In genomic region chr12:27244680-27245005, GRCh38 we compare ENCODE assay signal across 8 cellular contexts.
DNase-seq lines count a peak whose midpoint lies in the region; ATAC-seq, FAIRE-seq and TF ChIP-seq lines count a peak whose summit lies in the region.

No MANE protein-coding gene starts in this region.

- FAIRE-seq in HTR-8/SVneo (lab: Jason Lieb, UNC), result no peak

- H3K4me1 ChIP-seq in RWPE2 (ENCODE audit: insufficient read depth, poor library complexity, severe bottlenecking) (peaks cover 11% of the 10 kb centered on the region), rectal smooth muscle tissue (ENCODE audit: control insufficient read depth, insufficient read depth, low read length) (peaks cover 8% of the 10 kb centered on the region)

- no peaks in the 10 kb centered on the region for H3K27me3 ChIP-seq in RWPE2 (ENCODE audit: insufficient read depth, poor library complexity, severe bottlenecking)
- H3K27me3 ChIP-seq in rectal smooth muscle tissue (ENCODE audit: control insufficient read depth, insufficient read depth, low read length), result no peaks in the 10 kb centered on the region

- DNase-seq in NCI-H2029 (lab: John Stamatoyannopoulos, UW), result peak; percentile 6
- no peak for DNase-seq in NCI-H2029 treated with DMSO at 0.1 percent for 48 hours (lab: John Stamatoyannopoulos, UW)
- DNase-seq in RWPE2 (ENCODE audit: low spot score), result no peak
- peak; percentile 49 for DNase-seq in fibroblast of gingiva (ENCODE audit: low read depth)
- no peak for DNase-seq in HTR-8/SVneo (ENCODE audit: insufficient read length, low spot score)
- DNase-seq in NCI-H187 (lab: John Stamatoyannopoulos, UW), result no peak

- H3K9ac ChIP-seq in rectal smooth muscle tissue (ENCODE audit: low read length), result peak overlapping the region; percentile 63

- ATAC-seq in RWPE2 (ENCODE audit: low read depth) (peak; percentile 32), GM21737 (IDR thresholded peaks at IDR 0.05; ENCODE audit: unreplicated experiment) (no peak)

- H3K36me3 ChIP-seq in RWPE2 (ENCODE audit: low read depth) (no peaks in the 10 kb centered on the region), rectal smooth muscle tissue (ENCODE audit: control insufficient read depth, insufficient read depth, low read length) (no peaks in the 10 kb centered on the region)

- H3K9me3 ChIP-seq in RWPE2 (ENCODE audit: severe bottlenecking), result no peaks in the 10 kb centered on the region

- H3K27ac ChIP-seq in RWPE2 (ENCODE audit: poor library complexity, severe bottlenecking) (peak overlapping the region; percentile 31), rectal smooth muscle tissue (ENCODE audit: low read depth, low read length) (peak overlapping the region; percentile 93)

- TF ChIP-seq CTCF in RWPE2 (IDR thresholded peaks at IDR 0.05; ENCODE audit: poor library complexity, severe bottlenecking), result no peak

- peak overlapping the region; percentile 50 for H3K4me3 ChIP-seq in RWPE2 (ENCODE audit: severe bottlenecking)
- H3K4me3 ChIP-seq in rectal smooth muscle tissue (ENCODE audit: low read length), result peak overlapping the region; percentile 83

Comparison
In these comparisons a context has a peak if more than half of its experiments do, and no peak if none do; other contexts are left out.
1. DNase-seq: peak in NCI-H2029 (single experiment) and fibroblast of gingiva (single experiment); none in NCI-H2029 treated with DMSO at 0.1 percent for 48 hours (single experiment), RWPE2 (single experiment), HTR-8/SVneo (single experiment) and NCI-H187 (0 of 2).